ENCODE assay signal across 10 cellular contexts in genomic region chr9:128885798-128886197, GRCh38. TPM values are rescaled to one million over a fixed set of nuclear protein-coding genes. Genes with fewer than 3 reads are reported as not detected.
DNase-seq lines count a peak whose midpoint lies in the region; ATAC-seq and TF ChIP-seq lines count a peak whose summit lies in the region.
"Had no signal": no experiment of that assay in that cellular context is flagged by ENCODE, and none has a peak within 500 bp of the region (broad histone marks: within the 10 kb centered on the region; RNA-seq: fewer than 3 reads in every experiment).

No MANE protein-coding gene starts in this region.

- no peak overlapping the region for H4K91ac ChIP-seq in IMR-90 (ENCODE audit: insufficient read depth, low read depth, low read length)

- in situ Hi-C loops in IMR-90 (cut with MboI; ENCODE audit: low sequenced_read_pairs), result no loop called here

- dilution Hi-C loops in IMR-90 (cut with HindIII; ENCODE audit: low sequenced_read_pairs, unreplicated experiment), result no loop called here

- H3K4me3 ChIP-seq in CD4-positive, alpha-beta memory T cell (ENCODE audit: low read length in 2 of 2), result no peak overlapping the region
- H3K4me3 ChIP-seq in IMR-90 (ENCODE audit: insufficient read depth, low read depth, low read length) (no peak overlapping the region), esophagus muscularis mucosa (no peak overlapping the region), prostate gland (no peak overlapping the region)

- H3K14ac ChIP-seq in IMR-90 (replicated peaks; ENCODE audit: low read depth, low read length), result no peak overlapping the region

- no peak overlapping the region for H3K4ac ChIP-seq in IMR-90 (ENCODE audit: low read depth, low read length)

- H3K4me3 Mint-ChIP-seq in CD4-positive, alpha-beta memory T cell, result peak overlapping the region in 6 of 8 donors; percentile 25 to 97 (median 66)
- H3K4me3 Mint-ChIP-seq: CD14-positive monocyte had no signal

- no peak overlapping the region for H4K5ac ChIP-seq in IMR-90 (ENCODE audit: low read depth, low read length)

- H3K27me3 ChIP-seq in CD4-positive, alpha-beta memory T cell (ENCODE audit: insufficient read depth, low read length), result no peaks in the 10 kb centered on the region
- H3K27me3 ChIP-seq in IMR-90 (ENCODE audit: control insufficient read depth, insufficient read depth, low read length) (no peaks in the 10 kb centered on the region), esophagus muscularis mucosa (no peaks in the 10 kb centered on the region), prostate gland (replicated peaks; ENCODE audit: insufficient read depth) (no peaks in the 10 kb centered on the region)

- no peaks in the 10 kb centered on the region for H3K9me3 ChIP-seq in CD4-positive, alpha-beta memory T cell (ENCODE audit: control insufficient read depth in 1 of 2, low read length in 2 of 2)
- no peaks in the 10 kb centered on the region for H3K9me3 ChIP-seq in IMR-90 (ENCODE audit: control insufficient read depth, insufficient read depth, low read length)
- no peaks in the 10 kb centered on the region for H3K9me3 ChIP-seq in esophagus muscularis mucosa
- no peaks in the 10 kb centered on the region for H3K9me3 ChIP-seq in prostate gland

- H4K20me1 ChIP-seq in IMR-90 (ENCODE audit: insufficient read depth, low read length), result peaks cover 43% of the 10 kb centered on the region

- POLR2A ChIA-PET in CD4-positive, alpha-beta memory T cell (lab: Charles Lee; ENCODE audit: partially characterized antibody), result interaction anchor here (5.0 kb wide), 1 partner anchor 11 kb away, joined by 110 read pairs; no protein-coding TSS in a partner anchor
- POLR2A ChIA-PET in IMR-90 (lab: Charles Lee; ENCODE audit: unreplicated experiment), result no interaction called here

- no peak for TF ChIP-seq CTCF in IMR-90 (conservative IDR thresholded peaks at IDR 0.05; ENCODE audit: low read depth, low read length)
- no peak for TF ChIP-seq CTCF in esophagus muscularis mucosa (IDR thresholded peaks at IDR 0.05)
- TF ChIP-seq CTCF in prostate gland (IDR thresholded peaks at IDR 0.05), result no peak

- peaks cover 50% of the 10 kb centered on the region for H3K4me1 ChIP-seq in CD4-positive, alpha-beta memory T cell (ENCODE audit: insufficient read depth, low read length)
- peaks cover 20% of the 10 kb centered on the region for H3K4me1 ChIP-seq in IMR-90 (ENCODE audit: control insufficient read depth, insufficient read depth, low read length)
- H3K4me1 ChIP-seq in esophagus muscularis mucosa, result peaks cover 54 to 82% (median 76%) of the 10 kb centered on the region in 4 donors
- peaks cover 28% of the 10 kb centered on the region for H3K4me1 ChIP-seq in prostate gland (replicated peaks)

- WGBS in IMR-90 (ENCODE audit: extremely low coverage in 2 of 2, insufficient read length in 1 of 2), 2 experiments, result 95% methylated on average over 4 of the region's 15 CpGs; no CpG with 5 or more reads in 1 of the 2 experiments
- 92% methylated on average over 4 of the region's 15 CpGs for WGBS in esophagus muscularis mucosa
- 75% methylated on average over 15 of the region's 15 CpGs for WGBS in prostate gland

- ATAC-seq in IMR-90 (ENCODE audit: low read depth) (no peak), GM18519 (IDR thresholded peaks at IDR 0.05; ENCODE audit: low FRiP score, unreplicated experiment) (no peak), GM19467 (IDR thresholded peaks at IDR 0.05; ENCODE audit: unreplicated experiment) (no peak)

- peak overlapping the region; percentile 35; the same call in 1 of the 2 replicates for H2AK5ac ChIP-seq in IMR-90 (ENCODE audit: low read depth, low read length)

- H3K4me2 ChIP-seq in IMR-90 (ENCODE audit: low read depth, low read length), result no peak overlapping the region

- H3K27ac ChIP-seq in CD4-positive, alpha-beta memory T cell (ENCODE audit: low read depth, low read length), result no peak overlapping the region
- H3K27ac ChIP-seq in IMR-90 (ENCODE audit: insufficient read depth, low read length) (no peak overlapping the region), esophagus muscularis mucosa (replicated peaks in 1 of 4) (peak overlapping the region in 3 of 4 donors; percentile 39 to 99 (median 55)), prostate gland (peak overlapping the region; percentile 39 to 61)

- CTCF ChIA-PET in CD4-positive, alpha-beta memory T cell (lab: Charles Lee; ENCODE audit: partially characterized antibody), result no interaction called here
- CTCF ChIA-PET in IMR-90 (lab: Yijun Ruan, JAX), result no interaction called here

- no peak overlapping the region for H3K23ac ChIP-seq in IMR-90 (ENCODE audit: low read depth, low read length)

- BruUV-seq in IMR-90 (replicated peaks; lab: Mats Ljungman, UMichigan), result no TSS peak

- TF ChIP-seq POLR2A in IMR-90 (IDR thresholded peaks at IDR 0.05; ENCODE audit: low read depth, low read length), result no peak
- TF ChIP-seq POLR2A in esophagus muscularis mucosa (IDR thresholded peaks at IDR 0.05; ENCODE audit: low read depth), result no peak
- no peak for TF ChIP-seq POLR2A in prostate gland (IDR thresholded peaks at IDR 0.05)

- intact Hi-C loops in CD4-positive, alpha-beta memory T cell (cut with micrococcal nuclease), result no loop called here
- intact Hi-C loops in IMR-90 (cut with micrococcal nuclease), result no loop called here
- intact Hi-C loops in esophagus muscularis mucosa (cut with DNase I), result no loop called here
- intact Hi-C loops in prostate gland (cut with DNase I), result no loop called here

- H3K18ac ChIP-seq in IMR-90 (ENCODE audit: low read depth, low read length), result no peak overlapping the region

- no peak for DNase-seq in CD4-positive, alpha-beta memory T cell
- no peak for DNase-seq in IMR-90
- DNase-seq in esophagus muscularis mucosa (ENCODE audit: extremely low spot score), result no peak
- DNase-seq in prostate gland (ENCODE audit: low spot score), result peak; percentile 15
- DNase-seq in ureter (ENCODE audit: low spot score), result no peak
- DNase-seq in COLO829 (ENCODE audit: low spot score), result no peak

- H3K27me3 Mint-ChIP-seq in CD4-positive, alpha-beta memory T cell, result no peaks in the 10 kb centered on the region

- no peak overlapping the region for H2BK120ac ChIP-seq in IMR-90 (ENCODE audit: low read depth, low read length)

- H3K9me1 ChIP-seq in IMR-90 (ENCODE audit: insufficient read depth, low read length), result peaks cover 33% of the 10 kb centered on the region

- H3K9me3 Mint-ChIP-seq in CD4-positive, alpha-beta memory T cell, result no peaks in the 10 kb centered on the region

- H2AK9ac ChIP-seq in IMR-90 (replicated peaks; ENCODE audit: low read depth, low read length, poor library complexity), result no peak overlapping the region

- H3K36me3 ChIP-seq in CD4-positive, alpha-beta memory T cell (ENCODE audit: insufficient read depth, low read length), result peaks cover 26% of the 10 kb centered on the region
- H3K36me3 ChIP-seq in IMR-90 (ENCODE audit: control insufficient read depth, insufficient read depth, low read length) (peaks cover 39% of the 10 kb centered on the region), esophagus muscularis mucosa (peaks cover 0 to 64% (median 48%) of the 10 kb centered on the region in 4 donors), prostate gland (no peaks in the 10 kb centered on the region)

- H2AFZ ChIP-seq in IMR-90 (replicated peaks; ENCODE audit: low read length, poor library complexity), result no peak overlapping the region

- no peak for TF ChIP-seq RAD21 in IMR-90 (IDR thresholded peaks at IDR 0.05; ENCODE audit: low read length)

- peak overlapping the region; percentile 44 to 92 (median 82) for H3K27ac Mint-ChIP-seq in CD4-positive, alpha-beta memory T cell

- H3K4me1 Mint-ChIP-seq in CD4-positive, alpha-beta memory T cell, result peaks cover 36 to 76% (median 60%) of the 10 kb centered on the region in 4 donors

- H2BK20ac ChIP-seq in IMR-90 (ENCODE audit: low read depth, low read length), result no peak overlapping the region

- H3K56ac ChIP-seq in IMR-90 (ENCODE audit: extremely low read depth, insufficient read depth, low read length), result no peak overlapping the region

- H4K8ac ChIP-seq in IMR-90 (ENCODE audit: low read depth in 2 of 2, low read length in 2 of 2), result no peak overlapping the region

- H3K36me3 Mint-ChIP-seq in CD4-positive, alpha-beta memory T cell, result peaks cover 29 to 60% of the 10 kb centered on the region in 2 donors

- TF ChIP-seq EP300 in esophagus muscularis mucosa (IDR thresholded peaks at IDR 0.05), result no peak

- H3K79me1 ChIP-seq in IMR-90 (ENCODE audit: low read depth in 1 of 2, low read length in 2 of 2), result peaks cover 16 to 79% of the 10 kb centered on the region in 2 experiments

- no peak overlapping the region for H2BK15ac ChIP-seq in IMR-90 (ENCODE audit: low read depth, low read length)

- H3K9ac ChIP-seq in IMR-90 (ENCODE audit: low read depth, low read length), result no peak overlapping the region

- H2BK5ac ChIP-seq in IMR-90 (ENCODE audit: low read depth, low read length, poor library complexity, severe bottlenecking), result no peak overlapping the region

RNA-seq across cellular contexts. Expression of gene LRRC8A, which starts 3.9 kb away (rescaled TPM):
- total RNA-seq in CD4-positive, alpha-beta memory T cell, result 10 to 100 TPM; 24.4 to 26.4 TPM
- 10 to 100 TPM; 18.7 to 40.6 TPM for polyA plus RNA-seq in CD4-positive, alpha-beta memory T cell
- 42.8 and 45.8 TPM in 2 replicates for total RNA-seq in IMR-90 (2012; rRNA removed)
- polyA plus RNA-seq in IMR-90 (2012; rRNA removed), result 60.9 and 71.7 TPM in 2 replicates
- polyA plus RNA-seq in IMR-90 (2012; cell fraction: cytosol; rRNA removed), result 41.2 and 75.7 TPM in 2 replicates
- 27.5 and 49.9 TPM in 2 replicates for polyA plus RNA-seq in IMR-90 (2012; cell fraction: nucleus; rRNA removed; ENCODE audit: low replicate concordance)
- total RNA-seq in esophagus muscularis mucosa, result 10 to 100 TPM; 39.5 to 94.2 (median 55.6) TPM
- 10 to 100 TPM; 78.2 to 78.8 TPM for total RNA-seq in prostate gland
- total RNA-seq in ureter, result 37.1 TPM

RNA-seq across cellular contexts. Expression of gene KYAT1, which starts 4.0 kb away (rescaled TPM):
- total RNA-seq in CD4-positive, alpha-beta memory T cell, result 10 to 100 TPM in 1 of 2 experiments, 1 to 10 TPM in 1; 9.8 to 12.4 TPM
- polyA plus RNA-seq in CD4-positive, alpha-beta memory T cell, result 10 to 100 TPM; 11.0 to 11.6 TPM
- total RNA-seq in IMR-90 (2012; rRNA removed) (5.8 and 6.8 TPM in 2 replicates), esophagus muscularis mucosa (1 to 10 TPM; 4.3 to 8.4 (median 6.2) TPM), prostate gland (10 to 100 TPM; 13.1 to 24.1 TPM), ureter (13.0 TPM)
- polyA plus RNA-seq in IMR-90 (2012; rRNA removed), result 8.8 and 9.5 TPM in 2 replicates
- 6.3 and 7.8 TPM in 2 replicates for polyA plus RNA-seq in IMR-90 (2012; cell fraction: cytosol; rRNA removed)
- polyA plus RNA-seq in IMR-90 (2012; cell fraction: nucleus; rRNA removed; ENCODE audit: low replicate concordance), result 23.1 and 33.9 TPM in 2 replicates

RNA-seq across cellular contexts. Expression of gene PHYHD1, which starts 35.0 kb away (rescaled TPM):
- total RNA-seq in CD4-positive, alpha-beta memory T cell, result 1 to 10 TPM; 1.7 to 2.2 TPM
- polyA plus RNA-seq in CD4-positive, alpha-beta memory T cell, result not detected
- total RNA-seq in IMR-90 (2012; rRNA removed) (2.2 and 3.3 TPM in 2 replicates), esophagus muscularis mucosa (10 to 100 TPM; 10.4 to 22.3 (median 12.0) TPM), prostate gland (10 to 100 TPM; 36.4 to 50.9 TPM), ureter (26.6 TPM)
- 8.4 and 10.0 TPM in 2 replicates for polyA plus RNA-seq in IMR-90 (2012; rRNA removed)
- 4.2 and 8.4 TPM in 2 replicates for polyA plus RNA-seq in IMR-90 (2012; cell fraction: cytosol; rRNA removed)
- 18.1 and 18.9 TPM in 2 replicates for polyA plus RNA-seq in IMR-90 (2012; cell fraction: nucleus; rRNA removed; ENCODE audit: low replicate concordance)
- polyA plus RNA-seq: CD14-positive monocyte, neural cell had no signal

RNA-seq across cellular contexts. Expression of gene SPOUT1, which starts 56.2 kb away (rescaled TPM):
- 10 to 100 TPM; 79.1 to 86.0 TPM for total RNA-seq in CD4-positive, alpha-beta memory T cell
- 10 to 100 TPM; 74.4 to 91.1 TPM for polyA plus RNA-seq in CD4-positive, alpha-beta memory T cell
- total RNA-seq in IMR-90 (2012; rRNA removed) (15.8 and 17.9 TPM in 2 replicates), esophagus muscularis mucosa (10 to 100 TPM; 15.3 to 36.5 (median 19.8) TPM), prostate gland (10 to 100 TPM; 45.8 to 47.5 TPM), ureter (55.7 TPM)
- polyA plus RNA-seq in IMR-90 (2012; rRNA removed), result 27.8 and 30.2 TPM in 2 replicates
- 13.9 and 20.2 TPM in 2 replicates for polyA plus RNA-seq in IMR-90 (2012; cell fraction: cytosol; rRNA removed)
- 40.1 and 103 TPM in 2 replicates for polyA plus RNA-seq in IMR-90 (2012; cell fraction: nucleus; rRNA removed; ENCODE audit: low replicate concordance)

Comparison
In these comparisons a context has a peak if more than half of its experiments do, and no peak if none do; other contexts are left out.
1. H3K27ac ChIP-seq: peak in esophagus muscularis mucosa (3 of 4) and prostate gland (2 of 2); none in CD4-positive, alpha-beta memory T cell (single experiment) and IMR-90 (single experiment).